ENCODE assay signal across 17 cellular contexts in genomic region chr1:183044893-183045649, GRCh38. TPM values are rescaled to one million over a fixed set of nuclear protein-coding genes. Genes with fewer than 3 reads are reported as not detected.
DNase-seq lines count a peak whose midpoint lies in the region; ATAC-seq and TF ChIP-seq lines count a peak whose summit lies in the region.
"Had no signal": no experiment of that assay in that cellular context is flagged by ENCODE, and none has a peak within 500 bp of the region (broad histone marks: within the 10 kb centered on the region; RNA-seq: fewer than 3 reads in every experiment).

No MANE protein-coding gene starts in this region.

- H3K79me2 ChIP-seq in GM23338 (replicated peaks; ENCODE audit: insufficient read depth): peaks cover 100% of the 10 kb centered on the region

- TF ChIP-seq CTCF in heart right ventricle (IDR thresholded peaks at IDR 0.05) (no peak), ascending aorta (IDR thresholded peaks at IDR 0.05) (no peak), nephron (IDR thresholded peaks at IDR 0.05; ENCODE audit: unreplicated experiment in 3 of 3) (no peak), uterus (IDR thresholded peaks at IDR 0.05) (no peak), GM23338 (conservative IDR thresholded peaks at IDR 0.05; ENCODE audit: low read depth in 2 of 2) (no peak)

- H3K4me1 Mint-ChIP-seq in nephron (peaks cover 48% of the 10 kb centered on the region), GM23338 (peaks cover 38% of the 10 kb centered on the region)

- no peaks in the 10 kb centered on the region for H3K9me3 ChIP-seq in heart right ventricle
- H3K9me3 ChIP-seq in ascending aorta: no peaks in the 10 kb centered on the region
- H3K9me3 ChIP-seq in uterus: no peaks in the 10 kb centered on the region
- H3K9me3 ChIP-seq: Caco-2, ovary had no signal

- no peak for DNase-seq in heart right ventricle
- DNase-seq in left ventricle myocardium superior: no peak
- no peak for DNase-seq in ascending aorta (ENCODE audit: low spot score in 2 of 2)
- DNase-seq in uterus: no peak
- DNase-seq in GM23338 (ENCODE audit: low spot score): no peak
- DNase-seq in left colon: no peak
- DNase-seq: activated CD8-positive, alpha-beta T cell treated with anti-CD3 and anti-CD28 coated beads, Interleukin-2, amount 10 ng/mL, durations not matched to agents 7 days and 5 days; amygdala; Caco-2; head of caudate nucleus; NCI-H1092 treated with DMSO at 0.1 percent for 48 hours; NCI-H2171 treated with DMSO at 0.1 percent for 48 hours; ovary; stimulated activated CD4-positive, alpha-beta T cell treated with anti-CD3 and anti-CD28 coated beads, Interleukin-12 subunit alpha, Interleukin-12 subunit beta, amount 100 ng/mL, for 4 hours had no signal

- H3K9me2 ChIP-seq in GM23338 (ENCODE audit: insufficient read depth): no peaks in the 10 kb centered on the region

- H3K4me3 Mint-ChIP-seq in nephron (no peak overlapping the region), GM23338 (no peak overlapping the region)
- H3K4me3 Mint-ChIP-seq: activated CD8-positive, alpha-beta T cell treated with anti-CD3 and anti-CD28 coated beads, Interleukin-2, amount 10 ng/mL, durations not matched to agents 7 days and 5 days had no signal

- H3K4me3 ChIP-seq in heart right ventricle (peak overlapping the region in 1 of 10 donors; percentile 7), ascending aorta (peak overlapping the region in 1 of 2 donors; percentile 0), uterus (no peak overlapping the region), GM23338 (no peak overlapping the region)
- H3K4me3 ChIP-seq: ovary had no signal

- no peak for ATAC-seq in heart right ventricle
- no peak for ATAC-seq in left ventricle myocardium superior
- no peak for ATAC-seq in HG02763 (IDR thresholded peaks at IDR 0.05; ENCODE audit: unreplicated experiment)
- no peak for ATAC-seq in GM23338
- no peak for ATAC-seq in left colon
- ATAC-seq: activated CD8-positive, alpha-beta T cell treated with anti-CD3 and anti-CD28 coated beads, Interleukin-2, amount 10 ng/mL, durations not matched to agents 7 days and 5 days had no signal

- H3K27me3 ChIP-seq in heart right ventricle (no peaks in the 10 kb centered on the region), ascending aorta (no peaks in the 10 kb centered on the region), uterus (no peaks in the 10 kb centered on the region), GM23338 (ENCODE audit: insufficient read depth) (no peaks in the 10 kb centered on the region)
- H3K27me3 ChIP-seq: ovary had no signal

- intact Hi-C loops in heart right ventricle (cut with DNase I): loop anchor here in 2 of 10 donors (5.0 kb wide), 2 partner anchors 47 to 52 kb away; no protein-coding TSS in a partner anchor
- intact Hi-C loops in left ventricle myocardium superior (cut with micrococcal nuclease): no loop called here
- intact Hi-C loops in ascending aorta (cut with DNase I): no loop called here
- intact Hi-C loops in uterus (cut with DNase I; ENCODE audit: low total_unique reads): no loop called here
- intact Hi-C loops in left colon (cut with DNase I, micrococcal nuclease): no loop called here

- H3K27me3 Mint-ChIP-seq in nephron (ENCODE audit: low read depth) (no peaks in the 10 kb centered on the region), GM23338 (ENCODE audit: insufficient read depth, low read depth, poor library complexity) (no peaks in the 10 kb centered on the region)

- H3K36me3 ChIP-seq in heart right ventricle (no peaks in the 10 kb centered on the region), ascending aorta (no peaks in the 10 kb centered on the region), uterus (no peaks in the 10 kb centered on the region), GM23338 (ENCODE audit: insufficient read depth) (no peaks in the 10 kb centered on the region)
- H3K36me3 ChIP-seq: ovary had no signal

- H3F3A ChIP-seq in GM23338 (replicated peaks; ENCODE audit: low read depth): no peaks in the 10 kb centered on the region

- peaks cover 19% of the 10 kb centered on the region for H4K20me1 ChIP-seq in GM23338 (replicated peaks; ENCODE audit: insufficient read depth)

- H3K27ac ChIP-seq in heart right ventricle (peak overlapping the region in 7 of 10 donors; percentile 26 to 56 (median 41)), ascending aorta (peak overlapping the region; percentile 47 to 59), uterus (peak overlapping the region; percentile 9 to 70), GM23338 (ENCODE audit: low read depth) (no peak overlapping the region)
- H3K27ac ChIP-seq: ovary had no signal

- TF ChIP-seq POLR2A in uterus (IDR thresholded peaks at IDR 0.05): no peak

- 95 to 96% methylated on average over 2 of the region's 2 CpGs for WGBS in heart right ventricle, 2 donors

- H2AFZ ChIP-seq in GM23338: no peak overlapping the region

- H3K27ac Mint-ChIP-seq in nephron: peak overlapping the region; percentile 33 to 70 (median 40)
- no peak overlapping the region for H3K27ac Mint-ChIP-seq in GM23338
- H3K27ac Mint-ChIP-seq: activated CD8-positive, alpha-beta T cell treated with anti-CD3 and anti-CD28 coated beads, Interleukin-2, amount 10 ng/mL, durations not matched to agents 7 days and 5 days; activated T-helper 2 cell treated with anti-CD3 and anti-CD28 coated beads, Interferon-gamma antibody, Interleukin-2, Interleukin-4, amounts not matched to agents 10 μg/mL and 5 μg/mL and 100 μg/mL, durations not matched to agents 14 hours and 24 hours and 36 hours had no signal

- H3K9me3 Mint-ChIP-seq in nephron (no peaks in the 10 kb centered on the region), GM23338 (no peaks in the 10 kb centered on the region)
- H3K9me3 Mint-ChIP-seq: activated T-helper 2 cell treated with anti-CD3 and anti-CD28 coated beads, Interferon-gamma antibody, Interleukin-2, Interleukin-4, amounts not matched to agents 10 μg/mL and 5 μg/mL and 100 μg/mL, durations not matched to agents 14 hours and 24 hours and 36 hours had no signal

- H3K36me3 Mint-ChIP-seq in nephron (ENCODE audit: low read depth) (no peaks in the 10 kb centered on the region), GM23338 (ENCODE audit: low read depth) (no peaks in the 10 kb centered on the region)

- peaks cover 16 to 100% (median 93%) of the 10 kb centered on the region in 9 donors for H3K4me1 ChIP-seq in heart right ventricle
- H3K4me1 ChIP-seq in ascending aorta: peaks cover 0 to 67% of the 10 kb centered on the region in 2 donors
- H3K4me1 ChIP-seq in uterus: peaks cover 6 to 9% of the 10 kb centered on the region in 2 donors
- H3K4me1 ChIP-seq in GM23338 (ENCODE audit: insufficient read depth): peaks cover 5% of the 10 kb centered on the region

- no peak overlapping the region for H3K4me2 ChIP-seq in GM23338

TF ChIP-seq in GM23338, 12 proteins besides CTCF, POLR2A, EP300 and RAD21:
- no peak for TF ChIP-seq NANOG (IDR thresholded peaks at IDR 0.05; ENCODE audit: borderline replicate concordance)
- TF ChIP-seq ZNF331 (CRISPR knock-in tag; IDR thresholded peaks at IDR 0.05; ENCODE audit: low read depth): no peak

RNA-seq across cellular contexts. Expression of gene LAMC1, which starts 21.9 kb away (rescaled TPM):
- total RNA-seq in heart right ventricle (100 to 1,000 TPM; 100 to 160 (median 116) TPM), left ventricle myocardium superior (98.7 TPM), ascending aorta (166 TPM), uterus (100 to 1,000 TPM; 130 to 315 (median 214) TPM), left colon (10 to 100 TPM; 32.3 to 54.8 TPM)
- polyA plus RNA-seq in heart right ventricle (10 to 100 TPM; 22.1 to 60.1 TPM), GM23338 (2016; fragmentation: Nextera tagmentation; extraction: Ambion mirVana) (18.4 and 20.5 TPM in 2 replicates)
- 111 and 116 TPM in 2 replicates for total RNA-seq in GM23338 (2014; rRNA removed; shearing (Covaris generic))
- total RNA-seq: activated CD8-positive, alpha-beta T cell treated with anti-CD3 and anti-CD28 coated beads, Interleukin-2, amount 10 ng/mL, durations not matched to agents 7 days and 5 days had no signal
